Comparison of ENCODE assay signal across 8 cellular contexts in genomic region chr21:16330340-16331319, GRCh38.
DNase-seq lines count a peak whose midpoint lies in the region; ATAC-seq and TF ChIP-seq lines count a peak whose summit lies in the region.

No MANE protein-coding gene starts in this region.

- in situ Hi-C loops in brain microvascular endothelial cell (cut with HindIII; ENCODE audit: low pct_ligation_motif_present, low sequenced_read_pairs) = no loop called here

- DNase-seq in DMS53 treated with DMSO at 0.1 percent for 48 hours (lab: John Stamatoyannopoulos, UW; ENCODE audit: unreplicated experiment) (peak; percentile 78), NCI-H524 treated with DMSO at 0.1 percent for 48 hours (lab: John Stamatoyannopoulos, UW) (peak; percentile 60), brain microvascular endothelial cell (peak; percentile 71), iris pigment epithelial cell (ENCODE audit: low read depth) (peak; percentile 85), stomach (no peak), occipital lobe (lab: John Stamatoyannopoulos, UW) (no peak)

- H3K36me3 ChIP-seq in brain microvascular endothelial cell (replicated peaks) = no peaks in the 10 kb centered on the region
- H3K36me3 ChIP-seq in stomach = no peaks in the 10 kb centered on the region

- H3K27ac ChIP-seq in brain microvascular endothelial cell (no peak overlapping the region), stomach (peak overlapping the region in 1 of 5 donors; percentile 7)

- H3K4me3 ChIP-seq in brain microvascular endothelial cell (ENCODE audit: low read depth, low read length) (no peak overlapping the region), stomach (no peak overlapping the region)

- H3K27me3 ChIP-seq in brain microvascular endothelial cell (replicated peaks) = no peaks in the 10 kb centered on the region
- H3K27me3 ChIP-seq in stomach = no peaks in the 10 kb centered on the region

- H3K4me1 ChIP-seq in stomach = no peaks in the 10 kb centered on the region

- ATAC-seq in GM19397 (IDR thresholded peaks at IDR 0.05; ENCODE audit: unreplicated experiment) (peak; percentile 79), HG03469 (IDR thresholded peaks at IDR 0.05; ENCODE audit: unreplicated experiment) (peak; percentile 90)

- TF ChIP-seq EP300 in stomach (IDR thresholded peaks at IDR 0.05) = no peak

- no peak for TF ChIP-seq POLR2A in stomach (IDR thresholded peaks at IDR 0.05)

- 46 to 53% (median 51%) methylated on average over 11 of the region's 11 CpGs for WGBS in stomach, 5 donors

- H3K9me3 ChIP-seq in stomach = no peaks in the 10 kb centered on the region

- intact Hi-C loops in stomach (cut with DNase I; ENCODE audit: low total_unique reads) = loop anchor here (5.0 kb wide), 1 partner anchor 248 kb away; no protein-coding TSS in a partner anchor

- TF ChIP-seq CTCF in brain microvascular endothelial cell (IDR thresholded peaks at IDR 0.05; ENCODE audit: low read depth, low read length, missing control alignments) = peak; percentile 71
- peak in 5 of 7 experiments; percentile 52 to 70 (median 59) for TF ChIP-seq CTCF in stomach (IDR thresholded peaks at IDR 0.05)

Comparison
In these comparisons a context has a peak if more than half of its experiments do, and no peak if none do; other contexts are left out.
1. DNase-seq: peak in DMS53 treated with DMSO at 0.1 percent for 48 hours (single experiment), NCI-H524 treated with DMSO at 0.1 percent for 48 hours (single experiment), brain microvascular endothelial cell (single experiment) and iris pigment epithelial cell (single experiment); none in stomach (single experiment) and occipital lobe (single experiment).